In genomic region chrX:37847733-37848197, GRCh38 we compare ENCODE assay signal across 8 cellular contexts. TPM values are rescaled to one million over a fixed set of nuclear protein-coding genes. Genes with fewer than 3 reads are reported as not detected.
DNase-seq lines count a peak whose midpoint lies in the region; ATAC-seq, FAIRE-seq and TF ChIP-seq lines count a peak whose summit lies in the region.

No MANE protein-coding gene starts in this region.

- peak; percentile 99 for FAIRE-seq in kidney (lab: Jason Lieb, UNC)

- H3K27ac Mint-ChIP-seq in activated CD4-positive, alpha-beta memory T cell treated with anti-CD3 and anti-CD28 coated beads, Interleukin-2, amount 10 ng/mL, durations not matched to agents 7 days and 5 days, result peak overlapping the region; percentile 70

- H3K4me1 ChIP-seq in kidney (ENCODE audit: control insufficient read depth in 1 of 2, insufficient read depth in 1 of 2, low read depth in 1 of 2, low read length in 2 of 2), result no peaks in the 10 kb centered on the region
- H3K4me1 ChIP-seq in thymus (ENCODE audit: control insufficient read depth, insufficient read depth, low read length), result no peaks in the 10 kb centered on the region

- peak overlapping the region; percentile 78 for H3K4me3 Mint-ChIP-seq in activated T-cell treated with anti-CD3 and anti-CD28 coated beads, Interleukin-2, amount 50 U/mL, for 4 hours
- peak overlapping the region; percentile 75 for H3K4me3 Mint-ChIP-seq in activated CD4-positive, alpha-beta memory T cell treated with anti-CD3 and anti-CD28 coated beads, Interleukin-2, amount 10 ng/mL, durations not matched to agents 7 days and 5 days

- H3K9me3 ChIP-seq in kidney (ENCODE audit: control insufficient read depth in 1 of 2, low read length in 2 of 2), result no peaks in the 10 kb centered on the region
- H3K9me3 ChIP-seq in thymus (ENCODE audit: control insufficient read depth), result no peaks in the 10 kb centered on the region

- peak; percentile 3 to 39 for ATAC-seq in activated T-cell treated with anti-CD3 and anti-CD28 coated beads, Interleukin-2, amount 50 U/mL, for 4 hours
- no peak for ATAC-seq in HG03354 (IDR thresholded peaks at IDR 0.05; ENCODE audit: poor library complexity, severe bottlenecking, unreplicated experiment)

- peaks cover 26% of the 10 kb centered on the region for H3K4me1 Mint-ChIP-seq in activated T-cell treated with anti-CD3 and anti-CD28 coated beads, Interleukin-2, amount 50 U/mL, for 4 hours (ENCODE audit: low read depth)
- peaks cover 16% of the 10 kb centered on the region for H3K4me1 Mint-ChIP-seq in activated CD4-positive, alpha-beta memory T cell treated with anti-CD3 and anti-CD28 coated beads, Interleukin-2, amount 10 ng/mL, durations not matched to agents 7 days and 5 days

- TF ChIP-seq CTCF in kidney (IDR thresholded peaks at IDR 0.05; ENCODE audit: borderline replicate concordance, extremely low read depth, insufficient read depth), result no peak

- no peaks in the 10 kb centered on the region for H3K27me3 ChIP-seq in thymus (ENCODE audit: control insufficient read depth, insufficient read depth)

- no peak for DNase-seq in activated T-cell treated with anti-CD3 and anti-CD28 coated beads, Interleukin-2, amount 50 U/mL, for 4 hours
- DNase-seq in activated T-cell treated with anti-CD3 and anti-CD28 coated beads for 4 hours (no peak), kidney (no peak), Ammon's horn (ENCODE audit: low spot score) (no peak), amygdala (lab: John Stamatoyannopoulos, UW) (no peak)
- no peak for DNase-seq in activated CD4-positive, alpha-beta memory T cell treated with anti-CD3 and anti-CD28 coated beads, Interleukin-2, amount 10 ng/mL, durations not matched to agents 7 days and 5 days

- H3K27ac ChIP-seq in kidney (ENCODE audit: low read depth in 2 of 2, low read length in 2 of 2), result peak overlapping the region; percentile 76 to 80
- H3K27ac ChIP-seq in thymus (ENCODE audit: low read depth), result peak overlapping the region; percentile 81

- POLR2A ChIA-PET in activated CD4-positive, alpha-beta memory T cell treated with anti-CD3 and anti-CD28 coated beads, Interleukin-2, amount 10 ng/mL, durations not matched to agents 7 days and 5 days (lab: Charles Lee), result no interaction called here

- H3K9me3 Mint-ChIP-seq in activated T-cell treated with anti-CD3 and anti-CD28 coated beads, Interleukin-2, amount 50 U/mL, for 4 hours, result no peaks in the 10 kb centered on the region
- H3K9me3 Mint-ChIP-seq in activated CD4-positive, alpha-beta memory T cell treated with anti-CD3 and anti-CD28 coated beads, Interleukin-2, amount 10 ng/mL, durations not matched to agents 7 days and 5 days, result no peaks in the 10 kb centered on the region

- no peaks in the 10 kb centered on the region for H3K27me3 Mint-ChIP-seq in activated T-cell treated with anti-CD3 and anti-CD28 coated beads, Interleukin-2, amount 50 U/mL, for 4 hours (ENCODE audit: low read depth)
- no peaks in the 10 kb centered on the region for H3K27me3 Mint-ChIP-seq in activated CD4-positive, alpha-beta memory T cell treated with anti-CD3 and anti-CD28 coated beads, Interleukin-2, amount 10 ng/mL, durations not matched to agents 7 days and 5 days

- CTCF ChIA-PET in activated CD4-positive, alpha-beta memory T cell treated with anti-CD3 and anti-CD28 coated beads, Interleukin-2, amount 10 ng/mL, durations not matched to agents 7 days and 5 days (lab: Charles Lee), result interaction anchor here (0.9 to 1.0 kb wide), 2 partner anchors 102 to 160 kb away, joined by 3 to 4 read pairs; no protein-coding TSS in a partner anchor

- peak overlapping the region; percentile 69 to 76 for H3K9ac ChIP-seq in kidney (ENCODE audit: low read length in 2 of 2)

- intact Hi-C loops in kidney (cut with DNase I), result no loop called here

- H3K36me3 ChIP-seq in kidney (ENCODE audit: control insufficient read depth in 1 of 2, insufficient read depth in 2 of 2, low read length in 2 of 2) (no peaks in the 10 kb centered on the region), thymus (ENCODE audit: control insufficient read depth, insufficient read depth) (no peaks in the 10 kb centered on the region)

- H3K4me3 ChIP-seq in kidney (ENCODE audit: low read length in 2 of 2), result peak overlapping the region; percentile 73 to 78
- peak overlapping the region; percentile 63 for H3K4me3 ChIP-seq in thymus (ENCODE audit: low read length)

- H3K36me3 Mint-ChIP-seq in activated T-cell treated with anti-CD3 and anti-CD28 coated beads, Interleukin-2, amount 50 U/mL, for 4 hours (ENCODE audit: insufficient read depth), result peaks cover 2% of the 10 kb centered on the region
- H3K36me3 Mint-ChIP-seq in activated CD4-positive, alpha-beta memory T cell treated with anti-CD3 and anti-CD28 coated beads, Interleukin-2, amount 10 ng/mL, durations not matched to agents 7 days and 5 days (ENCODE audit: low read depth), result peaks cover 6% of the 10 kb centered on the region

- 13% methylated on average over 5 of the region's 5 CpGs for WGBS in thymus

RNA-seq across cellular contexts. Expression of gene DYNLT3, which starts 0.4 kb away (rescaled TPM):
- 10 to 100 TPM; 10.0 to 14.9 (median 11.5) TPM for total RNA-seq in activated T-cell treated with anti-CD3 and anti-CD28 coated beads, Interleukin-2, amount 50 U/mL, for 4 hours
- total RNA-seq in activated CD4-positive, alpha-beta memory T cell treated with anti-CD3 and anti-CD28 coated beads, Interleukin-2, amount 10 ng/mL, durations not matched to agents 7 days and 5 days, result 10 to 100 TPM; 17.8 to 20.5 TPM
- 30.7 TPM for total RNA-seq in kidney
- 40.5 TPM for polyA plus RNA-seq in kidney (ENCODE audit: insufficient read depth, low read depth, low replicate concordance)
- polyA plus RNA-seq in thymus, result 47.4 TPM
